17 cellular contexts compared by ENCODE assay signal in genomic region chr14:44712095-44712822, GRCh38.
DNase-seq lines count a peak whose midpoint lies in the region; ATAC-seq and TF ChIP-seq lines count a peak whose summit lies in the region.
"Had no signal": no experiment of that assay in that cellular context is flagged by ENCODE, and none has a peak within 500 bp of the region (broad histone marks: within the 10 kb centered on the region; RNA-seq: fewer than 3 reads in every experiment).

No MANE protein-coding gene starts in this region.

- H3K9me3 ChIP-seq in lung (ENCODE audit: control insufficient read depth in 2 of 2, insufficient read depth in 1 of 2, low read length in 1 of 2) = peaks cover 0 to 3% of the 10 kb centered on the region in 2 donors

- no peaks in the 10 kb centered on the region for H3K27me3 Mint-ChIP-seq in T-helper 2 cell treated with Interferon-gamma antibody and Interleukin-4, amounts not matched to agents 5 μg/mL and 100 μg/mL, for 36 hours (ENCODE audit: low read depth)
- H3K27me3 Mint-ChIP-seq: type B pancreatic cell had no signal

- no peaks in the 10 kb centered on the region for H3K36me3 ChIP-seq in lung (ENCODE audit: control insufficient read depth in 2 of 2, insufficient read depth in 2 of 2, low read length in 2 of 2)

- H3K4me3 ChIP-seq in lung = no peak overlapping the region
- H3K4me3 ChIP-seq: GM23248, hepatocyte had no signal

- H3K4me1 ChIP-seq in lung (ENCODE audit: control insufficient read depth in 2 of 2, insufficient read depth in 2 of 2, low read length in 2 of 2) = no peaks in the 10 kb centered on the region

- DNase-seq in DMS153 treated with DMSO at 0.1 percent for 48 hours (lab: John Stamatoyannopoulos, UW; ENCODE audit: unreplicated experiment) (peak; percentile 37), NCI-H146 (lab: John Stamatoyannopoulos, UW) (peak; percentile 69), NCI-H748 (lab: John Stamatoyannopoulos, UW; ENCODE audit: unreplicated experiment) (peak; percentile 80), lung (ENCODE audit: low spot score) (peak; percentile 29), SKM-1 treated with dmso at 0.1 percent for 144 hours (lab: John Stamatoyannopoulos, UW; ENCODE audit: unreplicated experiment) (no peak), DMS 273 (lab: John Stamatoyannopoulos, UW; ENCODE audit: unreplicated experiment) (no peak)
- no peak for DNase-seq in T-helper 2 cell treated with Interferon-gamma antibody and Interleukin-4, amounts not matched to agents 5 μg/mL and 100 μg/mL, for 36 hours (ENCODE audit: low spot score)
- DNase-seq: activated CD4-positive, alpha-beta T cell treated with anti-CD3 and anti-CD28 coated beads for 48 hours; activated effector memory CD4-positive, alpha-beta T cell treated with anti-CD3 and anti-CD28 coated beads, Interleukin-2, amount 50 U/mL, for 16 hours; amniotic stem cell; dermis blood vessel endothelial cell; GM23248; stimulated activated CD4-positive, alpha-beta T cell treated with anti-CD3 and anti-CD28 coated beads, Interleukin-2, amount 100 ng/mL, for 24 hours had no signal

- H3K27me3 ChIP-seq in lung (ENCODE audit: control insufficient read depth, insufficient read depth) = no peaks in the 10 kb centered on the region
- H3K27me3 ChIP-seq: hepatocyte had no signal

- H3K27ac ChIP-seq in lung (ENCODE audit: low read depth in 1 of 2, low read length in 1 of 2) = peak overlapping the region in 1 of 2 donors; percentile 58
- H3K27ac ChIP-seq: GM23248, hepatocyte had no signal

- 44 to 64% methylated on average over 8 of the region's 8 CpGs for WGBS in lung, 2 donors

- H3K4me1 Mint-ChIP-seq in T-helper 2 cell treated with Interferon-gamma antibody and Interleukin-4, amounts not matched to agents 5 μg/mL and 100 μg/mL, for 36 hours (ENCODE audit: low read depth) = no peaks in the 10 kb centered on the region

- ATAC-seq in lung (ENCODE audit: insufficient read depth, low FRiP score) (no peak), HG03045 (IDR thresholded peaks at IDR 0.05; ENCODE audit: unreplicated experiment) (no peak)

- peaks cover 12% of the 10 kb centered on the region for H3K9me3 Mint-ChIP-seq in T-helper 2 cell treated with Interferon-gamma antibody and Interleukin-4, amounts not matched to agents 5 μg/mL and 100 μg/mL, for 36 hours
- H3K9me3 Mint-ChIP-seq: type B pancreatic cell had no signal

- H3K36me3 Mint-ChIP-seq in T-helper 2 cell treated with Interferon-gamma antibody and Interleukin-4, amounts not matched to agents 5 μg/mL and 100 μg/mL, for 36 hours (ENCODE audit: low read depth) = no peaks in the 10 kb centered on the region
- H3K36me3 Mint-ChIP-seq: type B pancreatic cell had no signal

- no peak overlapping the region for H3K27ac Mint-ChIP-seq in T-helper 2 cell treated with Interferon-gamma antibody and Interleukin-4, amounts not matched to agents 5 μg/mL and 100 μg/mL, for 36 hours
- H3K27ac Mint-ChIP-seq: stimulated activated naive CD8-positive, alpha-beta T cell treated with anti-CD3 and anti-CD28 coated beads, Interleukin-15, Interleukin-2, amounts not matched to agents 100 ng/mL and 50 ng/mL, for 24 hours; type B pancreatic cell had no signal

- TF ChIP-seq CTCF in lung (IDR thresholded peaks at IDR 0.05; ENCODE audit: control extremely low read depth, extremely low read depth) = no peak

- no peak overlapping the region for H3K4me3 Mint-ChIP-seq in T-helper 2 cell treated with Interferon-gamma antibody and Interleukin-4, amounts not matched to agents 5 μg/mL and 100 μg/mL, for 36 hours
- H3K4me3 Mint-ChIP-seq: stimulated activated naive CD8-positive, alpha-beta T cell treated with anti-CD3 and anti-CD28 coated beads, Interleukin-15, Interleukin-2, amounts not matched to agents 100 ng/mL and 50 ng/mL, for 24 hours; type B pancreatic cell had no signal

Comparison
In these comparisons a context has a peak if more than half of its experiments do, and no peak if none do; other contexts are left out.
1. DNase-seq: peak in DMS153 treated with DMSO at 0.1 percent for 48 hours (single experiment), NCI-H146 (single experiment), NCI-H748 (single experiment) and lung (single experiment); none in SKM-1 treated with dmso at 0.1 percent for 144 hours (single experiment), T-helper 2 cell treated with Interferon-gamma antibody and Interleukin-4, amounts not matched to agents 5 μg/mL and 100 μg/mL, for 36 hours (single experiment) and DMS 273 (single experiment).